21 cellular contexts compared by ENCODE assay signal in the genomic region with DNA sequence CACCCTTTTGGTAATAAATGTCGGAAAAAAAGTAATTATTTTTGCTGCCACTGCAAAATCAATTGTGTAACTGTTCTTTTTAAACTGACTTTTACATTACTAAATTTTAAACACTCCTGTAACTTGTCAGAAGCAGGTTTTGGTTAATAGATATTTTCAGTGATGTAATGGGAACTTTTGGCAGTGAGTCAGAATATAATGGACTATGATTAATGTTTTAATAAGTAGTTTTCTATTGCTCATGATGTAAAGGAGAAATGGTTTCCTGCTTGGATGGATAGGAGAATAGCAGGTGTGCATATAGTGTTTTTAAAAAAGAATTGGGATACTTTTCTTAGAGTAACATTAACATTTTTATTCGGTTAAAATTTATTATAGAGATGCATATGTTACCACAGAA. TPM values are rescaled to one million over a fixed set of nuclear protein-coding genes. Genes with fewer than 3 reads are reported as not detected.
DNase-seq lines count a peak whose midpoint lies in the region; FAIRE-seq and TF ChIP-seq lines count a peak whose summit lies in the region.
"Had no signal": no experiment of that assay in that cellular context is flagged by ENCODE, and none has a peak within 500 bp of the region (broad histone marks: within the 10 kb centered on the region; RNA-seq: fewer than 3 reads in every experiment).

No MANE protein-coding gene starts in this region.

- no peaks in the 10 kb centered on the region for H3K4me1 ChIP-seq in breast epithelium
- H3K4me1 ChIP-seq: ascending aorta, vagina had no signal

- H3K36me3 Mint-ChIP-seq in MCF 10A (ENCODE audit: insufficient read depth, unreplicated experiment), result no peaks in the 10 kb centered on the region

- no peak for FAIRE-seq in D721Med (lab: Jason Lieb, UNC)
- FAIRE-seq: GM12892 had no signal

- no peak for TF ChIP-seq CTCF in MCF 10A (IDR thresholded peaks at IDR 0.05; ENCODE audit: unreplicated experiment)
- no peak for TF ChIP-seq CTCF in breast epithelium (IDR thresholded peaks at IDR 0.05)
- no peak for TF ChIP-seq CTCF in fibroblast of mammary gland (conservative IDR thresholded peaks at IDR 0.05; ENCODE audit: control insufficient read depth, insufficient read depth, low read depth, low read length)
- TF ChIP-seq CTCF in D721Med (IDR thresholded peaks at IDR 0.05; ENCODE audit: insufficient read depth, missing control alignments), result no peak

- no peak overlapping the region for H3K4me3 Mint-ChIP-seq in MCF 10A (ENCODE audit: unreplicated experiment)
- H3K4me3 Mint-ChIP-seq: activated B cell treated with CpG ODN at 0.5 μM for 24 hours had no signal

- H3K27me3 Mint-ChIP-seq in MCF 10A (ENCODE audit: insufficient read depth, unreplicated experiment), result no peaks in the 10 kb centered on the region
- H3K27me3 Mint-ChIP-seq: activated B cell treated with CpG ODN at 0.5 μM for 24 hours had no signal

- H3K4me3 ChIP-seq in breast epithelium (no peak overlapping the region), fibroblast of mammary gland (ENCODE audit: control insufficient read depth, low read depth, low read length) (no peak overlapping the region)
- H3K4me3 ChIP-seq: ascending aorta, coronary artery, vagina had no signal

- DNase-seq in MCF 10A (ENCODE audit: unreplicated experiment) (peak; percentile 26), breast epithelium (ENCODE audit: low spot score in 2 of 2) (no peak), RKO (ENCODE audit: low spot score) (peak; percentile 60), fibroblast of mammary gland (ENCODE audit: low read depth) (peak; percentile 65), GM19238 (ENCODE audit: insufficient read length, low spot score) (no peak), D721Med (ENCODE audit: insufficient read length, low spot score) (no peak), cerebellum (ENCODE audit: low spot score) (no peak), retina (no peak)
- DNase-seq: activated B cell treated with CpG ODN at 0.5 μM for 24 hours; activated gamma-delta T cell treated with Interleukin-2 at 50 U/mL for 16 hours; erythroblast; GF-D8; GOT3; NCI-H187 treated with DMSO at 0.1 percent for 48 hours; NCI-H748 treated with DMSO at 0.1 percent for 48 hours; right cardiac atrium; stimulated activated CD4-positive, alpha-beta T cell treated with anti-CD3 and anti-CD28 coated beads, Interleukin-1b, Interleukin-23, amount 100 ng/mL, for 48 hours had no signal

- CTCF ChIA-PET in MCF 10A (lab: Yijun Ruan, JAX), result no interaction called here

- H3K9me3 Mint-ChIP-seq in MCF 10A (ENCODE audit: unreplicated experiment), result no peaks in the 10 kb centered on the region

- no peaks in the 10 kb centered on the region for H3K36me3 ChIP-seq in breast epithelium
- H3K36me3 ChIP-seq: vagina had no signal

- H3K27ac Mint-ChIP-seq in MCF 10A (ENCODE audit: low read depth, unreplicated experiment), result no peak overlapping the region
- H3K27ac Mint-ChIP-seq: activated B cell treated with CpG ODN at 0.5 μM for 24 hours had no signal

- TF ChIP-seq POLR2A in breast epithelium (IDR thresholded peaks at IDR 0.05), result no peak

- POLR2A ChIA-PET in MCF 10A (lab: Yijun Ruan, JAX), result no interaction called here

- no peaks in the 10 kb centered on the region for H3K27me3 ChIP-seq in breast epithelium
- H3K27me3 ChIP-seq: ascending aorta, vagina had no signal

- H3K27ac ChIP-seq in breast epithelium, result no peak overlapping the region
- H3K27ac ChIP-seq: ascending aorta, coronary artery, vagina had no signal

- peaks cover 7% of the 10 kb centered on the region for H3K4me1 Mint-ChIP-seq in MCF 10A (ENCODE audit: insufficient read depth, unreplicated experiment)

- H3K9me3 ChIP-seq in breast epithelium, result no peaks in the 10 kb centered on the region
- H3K9me3 ChIP-seq: ascending aorta, vagina had no signal

- BruUV-seq in MCF 10A (replicated peaks; lab: Mats Ljungman, UMichigan), result no TSS peak

- intact Hi-C loops in MCF 10A (cut with micrococcal nuclease), result no loop called here
- intact Hi-C loops in breast epithelium (cut with DNase I; ENCODE audit: low total_unique reads), result no loop called here

RNA-seq across cellular contexts. Expression of a gene that starts 58.8 kb away (rescaled TPM):
- total RNA-seq in MCF 10A (2022) (15.7 and 17.5 TPM in 2 replicates), breast epithelium (10 to 100 TPM in 2 of 3 donors, 1 to 10 TPM in 1; 8.8 to 13.8 (median 11.4) TPM), cerebellum (17.1 TPM)

RNA-seq across cellular contexts. Expression of a gene that starts 59.0 kb away (rescaled TPM):
- total RNA-seq in MCF 10A (2022), result 7.9 and 12.6 TPM in 2 replicates
- 10 to 100 TPM; 39.7 to 45.0 (median 44.1) TPM for total RNA-seq in breast epithelium
- 69.2 TPM for total RNA-seq in cerebellum

Comparison
In these comparisons a context has a peak if more than half of its experiments do, and no peak if none do; other contexts are left out.
1. DNase-seq: peak in MCF 10A (single experiment), RKO (single experiment) and fibroblast of mammary gland (single experiment); none in breast epithelium (0 of 2), GM19238 (single experiment), D721Med (single experiment), cerebellum (single experiment) and retina (single experiment).